Comparison of ENCODE assay signal across 2 cellular contexts in genomic region chr17:42163113-42163512, GRCh38.
TF ChIP-seq lines count a peak whose summit lies in the region.

No MANE protein-coding gene starts in this region.

TF ChIP-seq in A549, 52 proteins besides CTCF, POLR2A, EP300 and RAD21:
- no peak for TF ChIP-seq ATOH8 (CRISPR knock-in tag; IDR thresholded peaks at IDR 0.05; ENCODE audit: low read depth)
- TF ChIP-seq RARB (CRISPR knock-in tag; IDR thresholded peaks at IDR 0.05): no peak
- no peak for TF ChIP-seq GATA3 (IDR thresholded peaks at IDR 0.05; ENCODE audit: borderline replicate concordance)
- TF ChIP-seq NR3C1 (IDR thresholded peaks at IDR 0.05): no peak
- no peak for TF ChIP-seq HMGXB4 (CRISPR knock-in tag; IDR thresholded peaks at IDR 0.05; ENCODE audit: borderline replicate concordance)
- no peak for TF ChIP-seq CBX8 (IDR thresholded peaks at IDR 0.05)
- TF ChIP-seq RNF2 (IDR thresholded peaks at IDR 0.05; ENCODE audit: borderline replicate concordance, low read depth): no peak
- no peak for TF ChIP-seq ZFP36 (IDR thresholded peaks at IDR 0.05; ENCODE audit: borderline replicate concordance, partially characterized antibody)
- no peak for TF ChIP-seq USF2 (IDR thresholded peaks at IDR 0.05)
- no peak for TF ChIP-seq ZC3H11A (IDR thresholded peaks at IDR 0.05)
- TF ChIP-seq MAX (IDR thresholded peaks at IDR 0.05): no peak
- no peak for TF ChIP-seq FOSB (CRISPR knock-in tag; IDR thresholded peaks at IDR 0.05)
- no peak for TF ChIP-seq BCL3 (IDR thresholded peaks at IDR 0.05)
- TF ChIP-seq SMC3 (IDR thresholded peaks at IDR 0.05): no peak
- TF ChIP-seq BHLHE40 (IDR thresholded peaks at IDR 0.05; ENCODE audit: low read depth, low read length): no peak
- TF ChIP-seq RCOR1 (IDR thresholded peaks at IDR 0.05; ENCODE audit: low read depth, low read length): no peak
- TF ChIP-seq NPAS2 (CRISPR knock-in tag; IDR thresholded peaks at IDR 0.05; ENCODE audit: borderline replicate concordance): no peak
- no peak for TF ChIP-seq POLR2AphosphoS2 (conservative IDR thresholded peaks at IDR 0.05; ENCODE audit: low read length)
- TF ChIP-seq ELK1 (IDR thresholded peaks at IDR 0.05; ENCODE audit: low read depth, low read length): no peak
- TF ChIP-seq KDM1A (IDR thresholded peaks at IDR 0.05; ENCODE audit: low read depth): no peak
TF ChIP-seq in A549: peak in this region for 0.

TF ChIP-seq in GM23338, 12 proteins besides CTCF, POLR2A, EP300 and RAD21:
- no peak for TF ChIP-seq EZH2phosphoT487 (IDR thresholded peaks at IDR 0.05; ENCODE audit: unreplicated experiment)
- no peak for TF ChIP-seq POLR2AphosphoS5 (IDR thresholded peaks at IDR 0.05; ENCODE audit: low read depth)
- no peak for TF ChIP-seq ZNF462 (CRISPR knock-in tag; IDR thresholded peaks at IDR 0.05)
- TF ChIP-seq JUNB (IDR thresholded peaks at IDR 0.05; ENCODE audit: unreplicated experiment): no peak
- no peak for TF ChIP-seq NANOG (IDR thresholded peaks at IDR 0.05; ENCODE audit: borderline replicate concordance)
- no peak for TF ChIP-seq REST (IDR thresholded peaks at IDR 0.05; ENCODE audit: unreplicated experiment)
- TF ChIP-seq ETS1 (IDR thresholded peaks at IDR 0.05): no peak
- TF ChIP-seq ZNF331 (CRISPR knock-in tag; IDR thresholded peaks at IDR 0.05; ENCODE audit: low read depth): no peak
- no peak for TF ChIP-seq ZNF114 (CRISPR knock-in tag; IDR thresholded peaks at IDR 0.05)
